26 cellular contexts compared by ENCODE assay signal in the genomic region with DNA sequence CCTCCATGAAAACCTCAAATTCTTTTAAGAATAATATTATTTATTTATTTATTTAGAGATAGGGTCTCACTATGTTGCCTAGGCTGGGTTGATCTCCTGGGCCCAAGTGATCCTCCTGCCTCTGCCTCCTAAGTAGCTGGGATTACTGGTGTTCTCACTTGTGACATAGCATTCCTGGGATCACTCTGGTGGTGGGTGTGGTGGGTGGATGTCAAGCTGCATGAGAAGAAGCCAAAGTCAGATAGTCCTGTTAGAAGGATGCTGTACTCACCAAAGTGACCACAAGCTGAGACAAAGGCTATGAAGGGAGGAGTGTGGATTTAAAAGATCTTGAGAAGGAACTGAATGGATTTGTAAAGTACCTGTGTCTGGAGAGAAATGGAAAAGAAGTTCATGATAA.
"Had no signal": no experiment of that assay in that cellular context is flagged by ENCODE, and none has a peak within 500 bp of the region (broad histone marks: within the 10 kb centered on the region; RNA-seq: fewer than 3 reads in every experiment).

No MANE protein-coding gene starts in this region.

- H3K9me3 ChIP-seq: ascending aorta, breast epithelium, colonic mucosa had no signal

- H3K27me3 ChIP-seq: ascending aorta, breast epithelium, cardiac muscle cell, colonic mucosa had no signal

- H3K27me3 Mint-ChIP-seq: activated CD4-positive, alpha-beta memory T cell treated with anti-CD3 and anti-CD28 coated beads for 36 hours; activated CD4-positive, alpha-beta T cell treated with anti-CD3 and anti-CD28 coated beads for 36 hours; activated CD4-positive, alpha-beta T cell treated with anti-CD3 and anti-CD28 coated beads, Interleukin-2, amount 10 ng/mL, durations not matched to agents 24 days and 14 days; activated naive CD8-positive, alpha-beta T cell had no signal

- H3K27ac ChIP-seq: ascending aorta, cardiac muscle cell, epithelial cell of prostate had no signal

- H3K4me1 ChIP-seq: ascending aorta, breast epithelium, colonic mucosa had no signal

- H3K9me3 Mint-ChIP-seq: activated naive CD4-positive, alpha-beta T cell treated with anti-CD3 and anti-CD28 coated beads for 36 hours; activated T-helper 2 cell treated with anti-CD3 and anti-CD28 coated beads, Interferon-gamma antibody, Interleukin-2, Interleukin-4, amounts not matched to agents 10 μg/mL and 5 μg/mL and 100 μg/mL, durations not matched to agents 14 hours and 24 hours and 36 hours had no signal

- H3K36me3 ChIP-seq: ascending aorta, breast epithelium, cardiac muscle cell, colonic mucosa had no signal

- DNase-seq: activated CD4-positive, alpha-beta memory T cell treated with anti-CD3 and anti-CD28 coated beads for 36 hours; activated CD4-positive, alpha-beta T cell treated with anti-CD3 and anti-CD28 coated beads for 36 hours; activated CD4-positive, alpha-beta T cell treated with anti-CD3 and anti-CD28 coated beads, Interleukin-2, amount 10 ng/mL, durations not matched to agents 24 days and 14 days; activated CD4-positive, CD25-positive, alpha-beta regulatory T cell; activated CD4-positive, CD25-positive, alpha-beta regulatory T cell treated with anti-CD3 and anti-CD28 coated beads, Interleukin-2, amount 50 U/mL, for 72 hours; activated CD8-positive, alpha-beta memory T cell treated with anti-CD3 and anti-CD28 coated beads, Interleukin-2, amount 10 ng/mL, durations not matched to agents 7 days and 5 days; activated CD8-positive, alpha-beta memory T cell treated with anti-CD3 and anti-CD28 coated beads, Interleukin-2, amount 50 U/mL, for 4 hours; activated effector memory CD4-positive, alpha-beta T cell treated with anti-CD3 and anti-CD28 coated beads, Interleukin-2, amount 50 U/mL, for 16 hours; activated naive CD4-positive, alpha-beta T cell treated with anti-CD3 and anti-CD28 coated beads for 36 hours; activated T-cell treated with anti-CD3 and anti-CD28 coated beads, Interleukin-2, amount 50 U/mL, for 1 hour; activated T-cell treated with anti-CD3 and anti-CD28 coated beads, Interleukin-2, amount 50 U/mL, for 48 hours; central memory CD4-positive, alpha-beta T cell; cerebellar nuclear complex; colonic mucosa; effector CD8-positive, alpha-beta T cell; T-helper 2 cell had no signal

- H3K27ac Mint-ChIP-seq: activated CD4-positive, alpha-beta memory T cell treated with anti-CD3 and anti-CD28 coated beads for 36 hours; activated CD4-positive, alpha-beta T cell treated with anti-CD3 and anti-CD28 coated beads for 36 hours; activated CD4-positive, alpha-beta T cell treated with anti-CD3 and anti-CD28 coated beads, Interleukin-2, amount 10 ng/mL, durations not matched to agents 24 days and 14 days; activated CD8-positive, alpha-beta memory T cell treated with anti-CD3 and anti-CD28 coated beads, Interleukin-2, amount 10 ng/mL, durations not matched to agents 7 days and 5 days; activated CD8-positive, alpha-beta T cell treated with anti-CD3 and anti-CD28 coated beads, Interleukin-2, amount 10 ng/mL, durations not matched to agents 7 days and 5 days; activated naive CD4-positive, alpha-beta T cell treated with anti-CD3 and anti-CD28 coated beads for 36 hours; activated naive CD8-positive, alpha-beta T cell; activated T-helper 1 cell treated with anti-CD3 and anti-CD28 coated beads, Interleukin-12 subunit alpha, Interleukin-12 subunit beta, Interleukin-2, Interleukin-4 antibody, amounts not matched to agents 30 ng/mL and 10 ng/mL and 1 ng/mL, durations not matched to agents 14 hours and 24 hours and 36 hours; activated T-helper 2 cell treated with anti-CD3 and anti-CD28 coated beads, Interferon-gamma antibody, Interleukin-2, Interleukin-4, amounts not matched to agents 10 μg/mL and 5 μg/mL and 100 μg/mL, durations not matched to agents 14 hours and 24 hours and 36 hours had no signal

- H3K4me3 Mint-ChIP-seq: activated CD4-positive, alpha-beta memory T cell treated with anti-CD3 and anti-CD28 coated beads for 36 hours; activated CD4-positive, alpha-beta T cell treated with anti-CD3 and anti-CD28 coated beads for 36 hours; activated CD4-positive, alpha-beta T cell treated with anti-CD3 and anti-CD28 coated beads, Interleukin-2, amount 10 ng/mL, durations not matched to agents 24 days and 14 days; activated CD8-positive, alpha-beta memory T cell treated with anti-CD3 and anti-CD28 coated beads, Interleukin-2, amount 10 ng/mL, durations not matched to agents 7 days and 5 days; activated CD8-positive, alpha-beta T cell treated with anti-CD3 and anti-CD28 coated beads, Interleukin-2, amount 10 ng/mL, durations not matched to agents 7 days and 5 days; activated naive CD4-positive, alpha-beta T cell treated with anti-CD3 and anti-CD28 coated beads for 36 hours; activated naive CD8-positive, alpha-beta T cell; activated T-helper 1 cell treated with anti-CD3 and anti-CD28 coated beads, Interleukin-12 subunit alpha, Interleukin-12 subunit beta, Interleukin-2, Interleukin-4 antibody, amounts not matched to agents 30 ng/mL and 10 ng/mL and 1 ng/mL, durations not matched to agents 14 hours and 24 hours and 36 hours had no signal

- H3K36me3 Mint-ChIP-seq: activated CD4-positive, alpha-beta memory T cell treated with anti-CD3 and anti-CD28 coated beads for 36 hours; activated CD8-positive, alpha-beta memory T cell treated with anti-CD3 and anti-CD28 coated beads, Interleukin-2, amount 10 ng/mL, durations not matched to agents 7 days and 5 days; brain had no signal

- H3K4me3 ChIP-seq: ascending aorta, breast epithelium, cardiac muscle cell, colonic mucosa had no signal

- ATAC-seq: activated CD4-positive, alpha-beta T cell treated with anti-CD3 and anti-CD28 coated beads for 36 hours; activated CD8-positive, alpha-beta memory T cell treated with anti-CD3 and anti-CD28 coated beads, Interleukin-2, amount 10 ng/mL, durations not matched to agents 7 days and 5 days; activated CD8-positive, alpha-beta T cell treated with anti-CD3 and anti-CD28 coated beads, Interleukin-2, amount 10 ng/mL, durations not matched to agents 7 days and 5 days; esophagus mucosa had no signal
